ENCODE assay signal across 2 cellular contexts in the genomic region with DNA sequence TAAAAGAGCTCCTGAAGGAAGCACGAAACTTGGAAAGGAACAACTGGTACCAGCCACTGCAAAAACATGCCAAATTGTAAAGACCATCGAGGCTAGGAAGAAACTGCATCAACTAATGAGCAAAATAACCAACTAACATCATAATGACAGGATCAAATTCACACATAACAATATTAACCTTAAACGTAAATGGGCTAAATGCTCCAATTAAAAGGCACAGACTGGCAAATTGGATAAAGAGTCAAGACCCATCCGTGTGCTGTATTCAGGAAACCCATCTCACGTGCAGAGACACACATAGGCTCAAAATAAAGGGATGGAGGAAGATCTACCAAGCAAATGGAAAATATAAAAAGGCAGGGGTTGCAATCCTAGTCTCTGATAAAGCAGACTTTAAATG. TPM values are rescaled to one million over a fixed set of nuclear protein-coding genes. Genes with fewer than 3 reads are reported as not detected.
"Had no signal": no experiment of that assay in that cellular context is flagged by ENCODE, and none has a peak within 500 bp of the region (broad histone marks: within the 10 kb centered on the region; RNA-seq: fewer than 3 reads in every experiment).

No MANE protein-coding gene starts in this region.

RNA-seq across cellular contexts. Expression of a gene that starts 42.3 kb away (rescaled TPM):
- total RNA-seq: GM23248, HFFc6 had no signal
- polyA plus RNA-seq: GM23248 had no signal
